In the genomic region with DNA sequence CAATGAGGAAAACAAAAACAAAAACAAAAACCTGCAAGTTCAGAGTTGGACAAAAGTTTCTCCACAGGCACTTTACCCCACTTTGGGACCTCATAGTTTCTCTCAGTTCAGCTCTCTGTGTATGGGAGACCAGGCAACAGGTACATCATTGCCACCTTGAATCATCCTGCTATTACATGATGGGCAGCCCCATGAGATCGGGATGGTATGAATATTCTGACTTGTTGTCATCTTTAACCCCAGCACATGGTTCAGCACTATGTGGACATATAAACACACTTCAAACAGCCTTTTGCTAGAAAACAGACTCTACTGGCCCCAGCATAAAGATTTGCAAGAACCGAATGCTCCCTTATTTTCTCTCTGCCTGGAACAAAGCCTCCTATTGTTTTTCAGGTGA, we compare ENCODE assay signal across 19 cellular contexts.
A peak's percentile ranks its signal among the peaks of the same experiment; 100 is the strongest.
DNase-seq lines count a peak whose midpoint lies in the region; ATAC-seq and TF ChIP-seq lines count a peak whose summit lies in the region.
"Had no signal": no experiment of that assay in that cellular context is flagged by ENCODE, and none has a peak within 500 bp of the region (broad histone marks: within the 10 kb centered on the region; RNA-seq: fewer than 3 reads in every experiment).

No MANE protein-coding gene starts in this region.

- WGBS in mesodermal cell (ENCODE audit: insufficient coverage in 2 of 2), 2 experiments, result no CpG with 5 or more reads among the region's 2 CpGs
- WGBS in stomach, 5 donors, result 29 to 53% (median 41%) methylated on average over 2 of the region's 2 CpGs
- WGBS in lower leg skin, 2 donors, result 59 to 65% methylated on average over 2 of the region's 2 CpGs

- peaks cover 0 to 4% (median 0%) of the 10 kb centered on the region in 5 experiments for H3K9me3 Mint-ChIP-seq in brain
- H3K9me3 Mint-ChIP-seq: activated CD4-positive, alpha-beta T cell treated with anti-CD3 and anti-CD28 coated beads, Interleukin-2, amount 10 ng/mL, durations not matched to agents 7 days and 5 days; activated naive CD8-positive, alpha-beta T cell treated with anti-CD3 and anti-CD28 coated beads, Interleukin-2, amount 10 ng/mL, durations not matched to agents 7 days and 5 days; central memory CD8-positive, alpha-beta T cell had no signal

- H3K4me3 ChIP-seq in mesodermal cell (ENCODE audit: extremely low read depth, insufficient read depth, low read length, poor library complexity, severe bottlenecking), result no peak overlapping the region
- no peak overlapping the region for H3K4me3 ChIP-seq in stomach
- H3K4me3 ChIP-seq in lower leg skin (ENCODE audit: low read depth, poor library complexity, severe bottlenecking), result no peak overlapping the region
- H3K4me3 ChIP-seq: HAP-1 had no signal

- no peaks in the 10 kb centered on the region for H3K9me3 ChIP-seq in mesodermal cell (ENCODE audit: control insufficient read depth, low read length)
- H3K9me3 ChIP-seq in stomach, result no peaks in the 10 kb centered on the region
- H3K9me3 ChIP-seq: HAP-1 had no signal

- peak overlapping the region; percentile 45 for H3K27ac ChIP-seq in mesodermal cell (ENCODE audit: low read depth, low read length, severe bottlenecking)
- peak overlapping the region; percentile 16 to 69 (median 36) for H3K27ac ChIP-seq in stomach

- TF ChIP-seq EP300 in stomach (IDR thresholded peaks at IDR 0.05), result no peak

- H3K4me1 Mint-ChIP-seq in brain, result peaks cover 30% of the 10 kb centered on the region
- H3K4me1 Mint-ChIP-seq: B cell; central memory CD8-positive, alpha-beta T cell had no signal

- peaks cover 0 to 4% (median 0%) of the 10 kb centered on the region in 3 donors for H3K27me3 ChIP-seq in stomach

- no peaks in the 10 kb centered on the region for H3K36me3 Mint-ChIP-seq in brain
- H3K36me3 Mint-ChIP-seq: activated naive CD8-positive, alpha-beta T cell treated with anti-CD3 and anti-CD28 coated beads, Interleukin-2, amount 10 ng/mL, durations not matched to agents 7 days and 5 days had no signal

- H3K4me1 ChIP-seq in mesodermal cell (ENCODE audit: control insufficient read depth, insufficient read depth, low read length, poor library complexity, severe bottlenecking) (peaks cover 13% of the 10 kb centered on the region), stomach (peaks cover 6 to 24% (median 12%) of the 10 kb centered on the region in 4 donors)

- H3K36me3 ChIP-seq in mesodermal cell (ENCODE audit: control insufficient read depth, insufficient read depth, low read length), result no peaks in the 10 kb centered on the region
- H3K36me3 ChIP-seq in stomach, result no peaks in the 10 kb centered on the region
- H3K36me3 ChIP-seq: HAP-1 had no signal

- DNase-seq in HT1080 (ENCODE audit: low read depth) (peak; percentile 11), stomach (no peak), lower leg skin (ENCODE audit: low spot score in 2 of 2) (no peak), 8988T (no peak), hepatic stellate cell (ENCODE audit: low spot score) (no peak)
- DNase-seq: activated CD4-positive, alpha-beta T cell treated with anti-CD3 and anti-CD28 coated beads, Interleukin-2, amount 10 ng/mL, durations not matched to agents 7 days and 5 days; activated naive CD8-positive, alpha-beta T cell treated with anti-CD3 and anti-CD28 coated beads, Interleukin-2, amount 10 ng/mL, durations not matched to agents 7 days and 5 days; foreskin melanocyte; NCI-H187 treated with DMSO at 0.1 percent for 48 hours; NCI-H446 treated with DMSO at 0.1 percent for 48 hours; SHP77 treated with DMSO at 0.1 percent for 48 hours; stimulated activated CD4-positive, alpha-beta T cell treated with anti-CD3 and anti-CD28 coated beads, Interleukin-4, amount 100 ng/mL, for 1 hour had no signal

- peak overlapping the region in 3 of 5 experiments; percentile 77 to 88 (median 84) for H3K27ac Mint-ChIP-seq in brain
- H3K27ac Mint-ChIP-seq: activated CD4-positive, alpha-beta T cell treated with anti-CD3 and anti-CD28 coated beads, Interleukin-2, amount 10 ng/mL, durations not matched to agents 7 days and 5 days; activated naive CD8-positive, alpha-beta T cell treated with anti-CD3 and anti-CD28 coated beads, Interleukin-2, amount 10 ng/mL, durations not matched to agents 7 days and 5 days; B cell had no signal

- TF ChIP-seq CTCF in brain (conservative IDR thresholded peaks at IDR 0.05), result no peak
- TF ChIP-seq CTCF in stomach (IDR thresholded peaks at IDR 0.05), result no peak
- no peak for TF ChIP-seq CTCF in lower leg skin (IDR thresholded peaks at IDR 0.05)

- H3K4me3 Mint-ChIP-seq in brain, result peak overlapping the region in 2 of 5 experiments; percentile 14 to 44
- H3K4me3 Mint-ChIP-seq: activated CD4-positive, alpha-beta T cell treated with anti-CD3 and anti-CD28 coated beads, Interleukin-2, amount 10 ng/mL, durations not matched to agents 7 days and 5 days; activated naive CD8-positive, alpha-beta T cell treated with anti-CD3 and anti-CD28 coated beads, Interleukin-2, amount 10 ng/mL, durations not matched to agents 7 days and 5 days; B cell; central memory CD8-positive, alpha-beta T cell had no signal

- TF ChIP-seq POLR2A in stomach (IDR thresholded peaks at IDR 0.05) (no peak), lower leg skin (IDR thresholded peaks at IDR 0.05) (no peak)

- peaks cover 3% of the 10 kb centered on the region for H3K27me3 Mint-ChIP-seq in brain
- H3K27me3 Mint-ChIP-seq: activated CD4-positive, alpha-beta T cell treated with anti-CD3 and anti-CD28 coated beads, Interleukin-2, amount 10 ng/mL, durations not matched to agents 7 days and 5 days; activated naive CD8-positive, alpha-beta T cell treated with anti-CD3 and anti-CD28 coated beads, Interleukin-2, amount 10 ng/mL, durations not matched to agents 7 days and 5 days; central memory CD8-positive, alpha-beta T cell had no signal

- intact Hi-C loops in stomach (cut with DNase I; ENCODE audit: low total_unique reads), result no loop called here
- intact Hi-C loops in lower leg skin (cut with DNase I; ENCODE audit: low total_unique reads), result no loop called here

- no peak for ATAC-seq in HG02571 (IDR thresholded peaks at IDR 0.05; ENCODE audit: unreplicated experiment)
- ATAC-seq: HepG2 had no signal
